9 cellular contexts compared by ENCODE assay signal in the genomic region with DNA sequence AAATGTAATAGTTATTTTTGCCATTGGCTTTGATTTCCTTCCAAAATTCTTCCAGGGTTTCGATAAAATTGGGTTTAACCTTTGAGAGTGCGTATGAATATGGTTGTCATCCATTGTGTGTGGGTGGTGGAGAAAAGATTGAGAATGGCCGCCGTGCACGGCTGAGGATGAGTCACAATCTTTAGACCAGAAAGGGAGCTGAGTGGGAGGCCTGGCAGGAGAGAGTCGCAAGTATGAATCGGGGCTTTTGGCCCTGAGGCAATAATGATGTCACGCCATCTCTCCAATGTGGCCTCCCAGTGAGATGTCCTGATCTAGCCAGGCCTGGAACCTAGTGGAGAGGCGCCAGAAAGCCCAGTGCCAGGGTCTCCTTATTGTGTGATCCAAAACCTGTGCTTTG. TPM values are rescaled to one million over a fixed set of nuclear protein-coding genes. Genes with fewer than 3 reads are reported as not detected.
DNase-seq lines count a peak whose midpoint lies in the region; ATAC-seq and TF ChIP-seq lines count a peak whose summit lies in the region.
"Had no signal": no experiment of that assay in that cellular context is flagged by ENCODE, and none has a peak within 500 bp of the region (broad histone marks: within the 10 kb centered on the region; RNA-seq: fewer than 3 reads in every experiment).

No MANE protein-coding gene starts in this region.

- peak; percentile 78 for DNase-seq in AG08396 (ENCODE audit: low spot score)
- peak; percentile 95 for DNase-seq in M059J (ENCODE audit: low read depth)
- peak in 25 of 61 donors; percentile 9 to 84 (median 28) for DNase-seq in caudate nucleus (lab: John Stamatoyannopoulos, UW)
- no peak for DNase-seq in NOMO-1 treated with DMSO at 0.1 percent for 48 hours (lab: John Stamatoyannopoulos, UW; ENCODE audit: unreplicated experiment)

- peaks cover 22% of the 10 kb centered on the region for H3K4me1 Mint-ChIP-seq in nephron

- ATAC-seq in GM19328 (IDR thresholded peaks at IDR 0.05; ENCODE audit: unreplicated experiment) (no peak), HG03159 (IDR thresholded peaks at IDR 0.05; ENCODE audit: unreplicated experiment) (no peak), GM21825 (IDR thresholded peaks at IDR 0.05; ENCODE audit: unreplicated experiment) (no peak)

- peak overlapping the region; percentile 30 for H3K27ac ChIP-seq in caudate nucleus (ENCODE audit: low read depth, low read length)

- no peaks in the 10 kb centered on the region for H3K27me3 Mint-ChIP-seq in nephron (ENCODE audit: low read depth)

- no peak overlapping the region for H3K4me3 Mint-ChIP-seq in nephron
- H3K4me3 Mint-ChIP-seq: T-helper 1 cell treated with Interleukin-12 subunit alpha and Interleukin-12 subunit beta and Interleukin-4 antibody, amounts not matched to agents 30 μg/mL and 1 μg/mL, for 36 hours had no signal

- H3K9me3 Mint-ChIP-seq in nephron: no peaks in the 10 kb centered on the region
- H3K9me3 Mint-ChIP-seq: T-helper 1 cell treated with Interleukin-12 subunit alpha and Interleukin-12 subunit beta and Interleukin-4 antibody, amounts not matched to agents 30 μg/mL and 1 μg/mL, for 36 hours had no signal

- TF ChIP-seq CTCF in nephron (IDR thresholded peaks at IDR 0.05; ENCODE audit: unreplicated experiment in 3 of 3): no peak

- no peaks in the 10 kb centered on the region for H3K36me3 Mint-ChIP-seq in nephron (ENCODE audit: low read depth)

- H3K27ac Mint-ChIP-seq in nephron: peak overlapping the region in 2 of 3 experiments; percentile 42 to 65
- H3K27ac Mint-ChIP-seq: T-helper 1 cell treated with Interleukin-12 subunit alpha and Interleukin-12 subunit beta and Interleukin-4 antibody, amounts not matched to agents 30 μg/mL and 1 μg/mL, for 36 hours had no signal

RNA-seq across cellular contexts. Expression of a gene that starts 33.1 kb away (rescaled TPM):
- 105 and 124 TPM in 2 replicates for total RNA-seq in M059J (2014; rRNA removed; shearing (Covaris generic))

RNA-seq across cellular contexts. Expression of a gene that starts 36.9 kb away (rescaled TPM):
- total RNA-seq in M059J (2014; rRNA removed; shearing (Covaris generic)): 114 and 146 TPM in 2 replicates
